In genomic region chr1:207010726-207011125, GRCh38 we compare ENCODE assay signal across 34 cellular contexts. TPM values are rescaled to one million over a fixed set of nuclear protein-coding genes. Genes with fewer than 3 reads are reported as not detected.
"Had no signal": no experiment of that assay in that cellular context is flagged by ENCODE, and none has a peak within 500 bp of the region (broad histone marks: within the 10 kb centered on the region; RNA-seq: fewer than 3 reads in every experiment).

No MANE protein-coding gene starts in this region.

- H3K36me3 Mint-ChIP-seq: activated CD8-positive, alpha-beta memory T cell treated with anti-CD3 and anti-CD28 coated beads, Interleukin-2, amount 10 ng/mL, durations not matched to agents 7 days and 5 days; activated naive CD4-positive, alpha-beta T cell treated with anti-CD3 and anti-CD28 coated beads, Interleukin-2, amount 50 U/mL, for 72 hours; naive thymus-derived CD8-positive, alpha-beta T cell; stimulated activated effector memory CD8-positive, alpha-beta T cell treated with anti-CD3 and anti-CD28 coated beads, Interleukin-12 subunit alpha, Interleukin-12 subunit beta, amount 100 ng/mL, for 72 hours had no signal

- H3K4me3 ChIP-seq: esophagus muscularis mucosa, heart right ventricle, skin epidermis, tibial artery, uterus had no signal

- H3K27ac Mint-ChIP-seq: activated CD4-positive, alpha-beta T cell treated with anti-CD3 and anti-CD28 coated beads for 36 hours; activated CD8-positive, alpha-beta memory T cell treated with anti-CD3 and anti-CD28 coated beads, Interleukin-2, amount 10 ng/mL, durations not matched to agents 7 days and 5 days; activated CD8-positive, alpha-beta T cell treated with anti-CD3 and anti-CD28 coated beads, Interleukin-2, amount 10 ng/mL, durations not matched to agents 7 days and 5 days; activated naive CD4-positive, alpha-beta T cell treated with anti-CD3 and anti-CD28 coated beads, Interleukin-2, amount 50 U/mL, for 72 hours; activated T-cell treated with anti-CD3 and anti-CD28 coated beads, Interleukin-2, amount 50 U/mL, for 72 hours; mesothelial cell of epicardium; naive thymus-derived CD8-positive, alpha-beta T cell; stimulated activated effector memory CD8-positive, alpha-beta T cell treated with anti-CD3 and anti-CD28 coated beads, Interleukin-12 subunit alpha, Interleukin-12 subunit beta, amount 100 ng/mL, for 72 hours; stimulated activated naive CD8-positive, alpha-beta T cell treated with anti-CD3 and anti-CD28 coated beads, Interleukin-15, Interleukin-2, amounts not matched to agents 100 ng/mL and 50 ng/mL, for 24 hours; T-helper 2 cell treated with Interferon-gamma antibody and Interleukin-4, amounts not matched to agents 5 μg/mL and 100 μg/mL, for 36 hours had no signal

- ATAC-seq: activated CD4-positive, alpha-beta T cell treated with anti-CD3 and anti-CD28 coated beads for 36 hours; activated CD8-positive, alpha-beta memory T cell treated with anti-CD3 and anti-CD28 coated beads, Interleukin-2, amount 10 ng/mL, durations not matched to agents 7 days and 5 days; activated CD8-positive, alpha-beta T cell treated with anti-CD3 and anti-CD28 coated beads, Interleukin-2, amount 10 ng/mL, durations not matched to agents 7 days and 5 days; activated naive CD4-positive, alpha-beta T cell treated with anti-CD3 and anti-CD28 coated beads, Interleukin-2, amount 50 U/mL, for 72 hours; activated T-cell treated with anti-CD3 and anti-CD28 coated beads, Interleukin-2, amount 50 U/mL, for 72 hours; heart right ventricle; left lobe of liver; naive thymus-derived CD8-positive, alpha-beta T cell; stimulated activated effector memory CD8-positive, alpha-beta T cell treated with anti-CD3 and anti-CD28 coated beads, Interleukin-12 subunit alpha, Interleukin-12 subunit beta, amount 100 ng/mL, for 72 hours had no signal

- H3K9ac ChIP-seq: parathyroid adenoma had no signal

- H3K4me3 Mint-ChIP-seq: activated CD4-positive, alpha-beta T cell treated with anti-CD3 and anti-CD28 coated beads for 36 hours; activated CD8-positive, alpha-beta memory T cell treated with anti-CD3 and anti-CD28 coated beads, Interleukin-2, amount 10 ng/mL, durations not matched to agents 7 days and 5 days; activated CD8-positive, alpha-beta T cell treated with anti-CD3 and anti-CD28 coated beads, Interleukin-2, amount 10 ng/mL, durations not matched to agents 7 days and 5 days; activated T-cell treated with anti-CD3 and anti-CD28 coated beads, Interleukin-2, amount 50 U/mL, for 72 hours; mesothelial cell of epicardium; naive thymus-derived CD8-positive, alpha-beta T cell; neural crest cell; stimulated activated effector memory CD8-positive, alpha-beta T cell treated with anti-CD3 and anti-CD28 coated beads, Interleukin-12 subunit alpha, Interleukin-12 subunit beta, amount 100 ng/mL, for 72 hours; stimulated activated naive CD8-positive, alpha-beta T cell treated with anti-CD3 and anti-CD28 coated beads, Interleukin-15, Interleukin-2, amounts not matched to agents 100 ng/mL and 50 ng/mL, for 24 hours; T-helper 2 cell treated with Interferon-gamma antibody and Interleukin-4, amounts not matched to agents 5 μg/mL and 100 μg/mL, for 36 hours had no signal

- H3K27ac ChIP-seq: esophagus muscularis mucosa, heart right ventricle, parathyroid adenoma, tibial artery, uterus had no signal

- FAIRE-seq: colon had no signal

- H3K9me3 Mint-ChIP-seq: activated naive CD4-positive, alpha-beta T cell treated with anti-CD3 and anti-CD28 coated beads, Interleukin-2, amount 50 U/mL, for 72 hours; activated T-cell treated with anti-CD3 and anti-CD28 coated beads, Interleukin-2, amount 50 U/mL, for 72 hours; naive thymus-derived CD8-positive, alpha-beta T cell; stimulated activated effector memory CD8-positive, alpha-beta T cell treated with anti-CD3 and anti-CD28 coated beads, Interleukin-12 subunit alpha, Interleukin-12 subunit beta, amount 100 ng/mL, for 72 hours; stimulated activated naive CD8-positive, alpha-beta T cell treated with anti-CD3 and anti-CD28 coated beads, Interleukin-15, Interleukin-2, amounts not matched to agents 100 ng/mL and 50 ng/mL, for 24 hours; T-helper 2 cell treated with Interferon-gamma antibody and Interleukin-4, amounts not matched to agents 5 μg/mL and 100 μg/mL, for 36 hours had no signal

- H3K27me3 ChIP-seq: tibial artery, uterus had no signal

- H3K36me3 ChIP-seq: esophagus muscularis mucosa, heart right ventricle, tibial artery, uterus had no signal

- DNase-seq: activated CD4-positive, alpha-beta T cell treated with anti-CD3 and anti-CD28 coated beads for 36 hours; activated CD4-positive, CD25-positive, alpha-beta regulatory T cell; activated CD8-positive, alpha-beta memory T cell treated with anti-CD3 and anti-CD28 coated beads, Interleukin-2, amount 10 ng/mL, durations not matched to agents 7 days and 5 days; activated CD8-positive, alpha-beta T cell treated with anti-CD3 and anti-CD28 coated beads, Interleukin-2, amount 10 ng/mL, durations not matched to agents 7 days and 5 days; activated naive CD4-positive, alpha-beta T cell; activated T-cell treated with anti-CD3 and anti-CD28 coated beads, Interleukin-2, amount 50 U/mL, for 72 hours; anterior cingulate cortex; dermis blood vessel endothelial cell; effector CD4-positive, alpha-beta T cell; foreskin melanocyte; heart right ventricle; kidney glomerular epithelial cell; mammary epithelial cell; naive thymus-derived CD8-positive, alpha-beta T cell; nucleus accumbens; stimulated activated CD4-positive, alpha-beta T cell treated with anti-CD3 and anti-CD28 coated beads, Interleukin-12 subunit alpha, Interleukin-12 subunit beta, amount 100 ng/mL, for 4 hours; stimulated activated CD4-positive, alpha-beta T cell treated with anti-CD3 and anti-CD28 coated beads, Interleukin-4, amount 100 ng/mL, for 24 hours; substantia nigra; T-helper 1 cell; tibial artery; uterus had no signal

- H3K9me3 ChIP-seq: esophagus muscularis mucosa, heart right ventricle, tibial artery, uterus had no signal

- H3K4me1 ChIP-seq: heart right ventricle, parathyroid adenoma, tibial artery, uterus had no signal

- H3K4me1 Mint-ChIP-seq: activated CD4-positive, alpha-beta T cell treated with anti-CD3 and anti-CD28 coated beads for 36 hours; activated CD8-positive, alpha-beta memory T cell treated with anti-CD3 and anti-CD28 coated beads, Interleukin-2, amount 10 ng/mL, durations not matched to agents 7 days and 5 days; naive thymus-derived CD8-positive, alpha-beta T cell had no signal

RNA-seq across cellular contexts. Expression of gene C1orf116, which starts 21.8 kb away (rescaled TPM):
- total RNA-seq: activated CD8-positive, alpha-beta memory T cell treated with anti-CD3 and anti-CD28 coated beads, Interleukin-2, amount 10 ng/mL, durations not matched to agents 7 days and 5 days; activated CD8-positive, alpha-beta T cell treated with anti-CD3 and anti-CD28 coated beads, Interleukin-2, amount 10 ng/mL, durations not matched to agents 7 days and 5 days; glomerular endothelial cell had no signal
- polyA plus RNA-seq: naive thymus-derived CD8-positive, alpha-beta T cell had no signal

RNA-seq across cellular contexts. Expression of gene FCAMR, which starts 40.5 kb away (rescaled TPM):
- total RNA-seq: activated CD4-positive, alpha-beta T cell treated with anti-CD3 and anti-CD28 coated beads for 36 hours; activated CD8-positive, alpha-beta memory T cell treated with anti-CD3 and anti-CD28 coated beads, Interleukin-2, amount 10 ng/mL, durations not matched to agents 7 days and 5 days; activated CD8-positive, alpha-beta T cell treated with anti-CD3 and anti-CD28 coated beads, Interleukin-2, amount 10 ng/mL, durations not matched to agents 7 days and 5 days; activated naive CD4-positive, alpha-beta T cell treated with anti-CD3 and anti-CD28 coated beads, Interleukin-2, amount 50 U/mL, for 72 hours; activated T-cell treated with anti-CD3 and anti-CD28 coated beads, Interleukin-2, amount 50 U/mL, for 72 hours; dermis blood vessel endothelial cell; esophagus muscularis mucosa; glomerular endothelial cell; heart right ventricle; mammary epithelial cell; mesothelial cell of epicardium; naive thymus-derived CD8-positive, alpha-beta T cell; neural crest cell; sciatic nerve; uterus had no signal
- polyA plus RNA-seq: heart right ventricle; mammary epithelial cell; naive thymus-derived CD8-positive, alpha-beta T cell had no signal
